In genomic region chr7:129828989-129829676, GRCh38 we compare ENCODE assay signal across 10 cellular contexts.
DNase-seq lines count a peak whose midpoint lies in the region; ATAC-seq and TF ChIP-seq lines count a peak whose summit lies in the region.
"Had no signal": no experiment of that assay in that cellular context is flagged by ENCODE, and none has a peak within 500 bp of the region (broad histone marks: within the 10 kb centered on the region; RNA-seq: fewer than 3 reads in every experiment).

No MANE protein-coding gene starts in this region.

- peak; percentile 28 for DNase-seq in DND-41
- peak; percentile 45 for DNase-seq in MV-4-11 (lab: John Stamatoyannopoulos, UW)
- DNase-seq in activated CD4-positive, alpha-beta memory T cell treated with anti-CD3 and anti-CD28 coated beads for 36 hours = peak; percentile 71
- DNase-seq in mesenchymal stem cell = peak; percentile 16
- DNase-seq in SW480 (ENCODE audit: low spot score) = no peak
- DNase-seq in HCEC 1CT = no peak

- ATAC-seq in DND-41 (ENCODE audit: insufficient read depth, low read depth) (no peak), GM21619 (IDR thresholded peaks at IDR 0.05; ENCODE audit: unreplicated experiment) (no peak)
- ATAC-seq in stimulated activated memory B cell treated with anti-CD40 and anti-IgM and Interleukin-4, amounts not matched to agents 10 μg/mL and 1 μg/mL and 100 μg/mL, for 72 hours = no peak

- H4K8ac ChIP-seq in mesenchymal stem cell (ENCODE audit: low read length) = no peak overlapping the region

- no peak overlapping the region for H3K18ac ChIP-seq in mesenchymal stem cell (ENCODE audit: low read depth in 1 of 2, low read length in 2 of 2)

- intact Hi-C loops in activated CD4-positive, alpha-beta memory T cell treated with anti-CD3 and anti-CD28 coated beads for 36 hours (cut with micrococcal nuclease) = loop anchor here (5.0 kb wide), 4 partner anchors 123 to 487 kb away; partner anchors contain the start of gene UBE2H

- H3K9me3 ChIP-seq in DND-41 (ENCODE audit: insufficient read depth, low read length, severe bottlenecking) (no peaks in the 10 kb centered on the region), mesenchymal stem cell (ENCODE audit: control insufficient read depth, low read length) (no peaks in the 10 kb centered on the region)
- H3K9me3 ChIP-seq: heart right ventricle had no signal

- H3K4me3 Mint-ChIP-seq in activated CD4-positive, alpha-beta memory T cell treated with anti-CD3 and anti-CD28 coated beads for 36 hours = no peak overlapping the region
- H3K4me3 Mint-ChIP-seq in stimulated activated memory B cell treated with anti-CD40 and anti-IgM and Interleukin-4, amounts not matched to agents 10 μg/mL and 1 μg/mL and 100 μg/mL, for 72 hours = no peak overlapping the region

- H2BK15ac ChIP-seq in mesenchymal stem cell (ENCODE audit: low read depth, poor library complexity, severe bottlenecking) = no peak overlapping the region

- POLR2A ChIA-PET in activated CD4-positive, alpha-beta memory T cell treated with anti-CD3 and anti-CD28 coated beads for 36 hours (lab: Charles Lee) = interaction anchor here (1.3 kb wide), 1 partner anchor 121 kb away, joined by 5 read pairs; no protein-coding TSS in a partner anchor

- 89% methylated on average over 12 of the region's 12 CpGs for WGBS in mesenchymal stem cell

- H3K14ac ChIP-seq in mesenchymal stem cell (ENCODE audit: low read length in 2 of 2) = no peak overlapping the region

- no peak overlapping the region for H3K27ac ChIP-seq in DND-41 (ENCODE audit: low read length)
- H3K27ac ChIP-seq in mesenchymal stem cell (ENCODE audit: low read length, poor library complexity, severe bottlenecking) = peak overlapping the region; percentile 100

- H3K9ac ChIP-seq in DND-41 (ENCODE audit: low read depth, low read length) = no peak overlapping the region
- H3K9ac ChIP-seq in mesenchymal stem cell (ENCODE audit: low read length) = peak overlapping the region; percentile 79

- no peaks in the 10 kb centered on the region for H4K20me1 ChIP-seq in DND-41 (ENCODE audit: insufficient read depth, low read length)

- no peaks in the 10 kb centered on the region for H3K27me3 Mint-ChIP-seq in activated CD4-positive, alpha-beta memory T cell treated with anti-CD3 and anti-CD28 coated beads for 36 hours
- H3K27me3 Mint-ChIP-seq in stimulated activated memory B cell treated with anti-CD40 and anti-IgM and Interleukin-4, amounts not matched to agents 10 μg/mL and 1 μg/mL and 100 μg/mL, for 72 hours = no peaks in the 10 kb centered on the region

- H2BK120ac ChIP-seq in mesenchymal stem cell (ENCODE audit: low read depth, low read length) = no peak overlapping the region

- H3K9me3 Mint-ChIP-seq in activated CD4-positive, alpha-beta memory T cell treated with anti-CD3 and anti-CD28 coated beads for 36 hours = no peaks in the 10 kb centered on the region
- no peaks in the 10 kb centered on the region for H3K9me3 Mint-ChIP-seq in stimulated activated memory B cell treated with anti-CD40 and anti-IgM and Interleukin-4, amounts not matched to agents 10 μg/mL and 1 μg/mL and 100 μg/mL, for 72 hours
- H3K9me3 Mint-ChIP-seq: stimulated activated naive B cell treated with anti-CD40 and anti-IgM and Interleukin-4, amounts not matched to agents 10 μg/mL and 1 μg/mL and 100 μg/mL, for 72 hours had no signal

- no peak overlapping the region for H3K23ac ChIP-seq in mesenchymal stem cell (ENCODE audit: low read length in 2 of 2)

- H3K79me2 ChIP-seq in DND-41 (ENCODE audit: insufficient read depth, low read length) = no peaks in the 10 kb centered on the region

- no peak overlapping the region for H3K4ac ChIP-seq in mesenchymal stem cell (ENCODE audit: low read depth in 1 of 2, low read length in 2 of 2)

- H3K27ac Mint-ChIP-seq in activated CD4-positive, alpha-beta memory T cell treated with anti-CD3 and anti-CD28 coated beads for 36 hours = no peak overlapping the region
- H3K27ac Mint-ChIP-seq in stimulated activated memory B cell treated with anti-CD40 and anti-IgM and Interleukin-4, amounts not matched to agents 10 μg/mL and 1 μg/mL and 100 μg/mL, for 72 hours = no peak overlapping the region

- TF ChIP-seq CTCF in DND-41 (IDR thresholded peaks at IDR 0.05; ENCODE audit: borderline replicate concordance, extremely low read depth, low read length, poor library complexity, severe bottlenecking) = peak; percentile 16

- no peak overlapping the region for H2BK12ac ChIP-seq in mesenchymal stem cell (ENCODE audit: low read length in 2 of 2)

- no peaks in the 10 kb centered on the region for H3K36me3 Mint-ChIP-seq in activated CD4-positive, alpha-beta memory T cell treated with anti-CD3 and anti-CD28 coated beads for 36 hours
- H3K36me3 Mint-ChIP-seq in stimulated activated memory B cell treated with anti-CD40 and anti-IgM and Interleukin-4, amounts not matched to agents 10 μg/mL and 1 μg/mL and 100 μg/mL, for 72 hours = peaks cover 10% of the 10 kb centered on the region

- H3K27me3 ChIP-seq in DND-41 (ENCODE audit: insufficient read depth, low read length, poor library complexity) (no peaks in the 10 kb centered on the region), mesenchymal stem cell (ENCODE audit: control insufficient read depth in 1 of 2, insufficient read depth in 1 of 2, low read length in 2 of 2) (no peaks in the 10 kb centered on the region)
- H3K27me3 ChIP-seq: heart right ventricle had no signal

- H3K4me3 ChIP-seq in DND-41 (ENCODE audit: low read depth in 1 of 2, low read length in 2 of 2) = no peak overlapping the region
- peak overlapping the region in 1 of 2 experiments; percentile 52 for H3K4me3 ChIP-seq in mesenchymal stem cell (ENCODE audit: insufficient read depth in 1 of 2, low read depth in 1 of 2, low read length in 2 of 2)

- peaks cover 9% of the 10 kb centered on the region for H3K79me1 ChIP-seq in mesenchymal stem cell (replicated peaks; ENCODE audit: low read length, poor library complexity, severe bottlenecking)

- H3K4me2 ChIP-seq in DND-41 (ENCODE audit: insufficient read depth, low read length) = no peak overlapping the region
- no peak overlapping the region for H3K4me2 ChIP-seq in mesenchymal stem cell (ENCODE audit: low read length, poor library complexity, severe bottlenecking)

- no peak overlapping the region for H4K91ac ChIP-seq in mesenchymal stem cell (ENCODE audit: low read length)

- H3K4me1 ChIP-seq in DND-41 (ENCODE audit: insufficient read depth, low read length) = peaks cover 16% of the 10 kb centered on the region
- peaks cover 44% of the 10 kb centered on the region for H3K4me1 ChIP-seq in mesenchymal stem cell (ENCODE audit: control insufficient read depth, insufficient read depth, low read depth, low read length)

- CTCF ChIA-PET in activated CD4-positive, alpha-beta memory T cell treated with anti-CD3 and anti-CD28 coated beads for 36 hours (lab: Charles Lee) = interaction anchor here (0.7 to 4.1 kb wide), 20 partner anchors 8 to 602 kb away, joined by 3 to 58 read pairs (median 4); no protein-coding TSS in a partner anchor

- H2BK5ac ChIP-seq in mesenchymal stem cell (ENCODE audit: low read depth, low read length, poor library complexity, severe bottlenecking) = no peak overlapping the region

- H2AK5ac ChIP-seq in mesenchymal stem cell (ENCODE audit: low read length, severe bottlenecking) = peak overlapping the region; percentile 4

- H3K36me3 ChIP-seq in DND-41 (ENCODE audit: insufficient read depth, low read length) = no peaks in the 10 kb centered on the region
- H3K36me3 ChIP-seq in mesenchymal stem cell (ENCODE audit: control insufficient read depth in 1 of 2, insufficient read depth in 2 of 2, low read depth in 1 of 2, low read length in 2 of 2) = peaks cover 24 to 39% of the 10 kb centered on the region in 2 experiments

- H2AFZ ChIP-seq in DND-41 (ENCODE audit: low read depth, low read length) (no peak overlapping the region), mesenchymal stem cell (ENCODE audit: low read depth, low read length) (no peak overlapping the region)

- peaks cover 18% of the 10 kb centered on the region for H3K4me1 Mint-ChIP-seq in activated CD4-positive, alpha-beta memory T cell treated with anti-CD3 and anti-CD28 coated beads for 36 hours (ENCODE audit: low read depth)
- H3K4me1 Mint-ChIP-seq in stimulated activated memory B cell treated with anti-CD40 and anti-IgM and Interleukin-4, amounts not matched to agents 10 μg/mL and 1 μg/mL and 100 μg/mL, for 72 hours = peaks cover 29% of the 10 kb centered on the region

Comparison
In these comparisons a context has a peak if more than half of its experiments do, and no peak if none do; other contexts are left out.
1. DNase-seq: peak in DND-41 (single experiment), MV-4-11 (single experiment), activated CD4-positive, alpha-beta memory T cell treated with anti-CD3 and anti-CD28 coated beads for 36 hours (single experiment) and mesenchymal stem cell (single experiment); none in SW480 (single experiment) and HCEC 1CT (single experiment).